ENCODE assay signal across 26 cellular contexts in genomic region chr2:6676776-6677175, GRCh38.
"Had no signal": no experiment of that assay in that cellular context is flagged by ENCODE, and none has a peak within 500 bp of the region (broad histone marks: within the 10 kb centered on the region; RNA-seq: fewer than 3 reads in every experiment).

No MANE protein-coding gene starts in this region.

- H3K36me3 ChIP-seq: SJSA1 had no signal

- H3K27ac ChIP-seq: KMS-11, SJSA1, SK-N-MC had no signal

- H3K27ac Mint-ChIP-seq: IgD-negative memory B cell had no signal

- H3K9ac ChIP-seq: KMS-11 had no signal

- H3K27me3 ChIP-seq: SJSA1 had no signal

- H3K9me3 ChIP-seq: SJSA1 had no signal

- H3K4me1 ChIP-seq: SJSA1 had no signal

- H3K4me3 Mint-ChIP-seq: IgD-negative memory B cell had no signal

- DNase-seq: Kasumi-1, MV-4-11, NCI-H1048, NCI-H1105, NCI-H1417, NCI-H1436 treated with DMSO at 0.1 percent for 48 hours, NCI-H1694, NCI-H1930, NCI-H2081, NCI-H2107, NCI-H2227 treated with DMSO at 0.1 percent for 48 hours, NCI-H446, NCI-H510A, NCI-H524 treated with DMSO at 0.1 percent for 48 hours, NCI-H69, NCI-H774, Right ventricle myocardium superior, RPMI8226, SIG-M5 had no signal

- H3K4me1 Mint-ChIP-seq: IgD-negative memory B cell had no signal

- FAIRE-seq: HTR-8/SVneo, K562, RCC 7860 had no signal

- ATAC-seq: K562 had no signal

- H3K36me3 Mint-ChIP-seq: IgD-negative memory B cell had no signal

- H3K4me3 ChIP-seq: K562, SJSA1, SK-N-MC had no signal

- H3K4me2 ChIP-seq: KMS-11 had no signal
